ENCODE assay signal across 1 cellular context in genomic region chr16:2039286-2040030, GRCh38.
A peak's percentile ranks its signal among the peaks of the same experiment; 100 is the strongest.
TF ChIP-seq lines count a peak whose summit lies in the region.

No MANE protein-coding gene starts in this region.

TF ChIP-seq in HepG2, 621 proteins besides CTCF, POLR2A, EP300 and RAD21 (continued from another document and continues in another):
- TF ChIP-seq, protein P1, sequence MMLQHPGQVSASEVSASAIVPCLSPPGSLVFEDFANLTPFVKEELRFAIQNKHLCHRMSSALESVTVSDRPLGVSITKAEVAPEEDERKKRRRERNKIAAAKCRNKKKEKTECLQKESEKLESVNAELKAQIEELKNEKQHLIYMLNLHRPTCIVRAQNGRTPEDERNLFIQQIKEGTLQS (CRISPR knock-in tag; IDR thresholded peaks at IDR 0.05), result no peak
- TF ChIP-seq ZNF790 (CRISPR knock-in tag; IDR thresholded peaks at IDR 0.05; ENCODE audit: borderline replicate concordance) (no peak), ZNF720 (CRISPR knock-in tag; IDR thresholded peaks at IDR 0.05) (no peak), ZNF431 (CRISPR knock-in tag; IDR thresholded peaks at IDR 0.05; ENCODE audit: borderline replicate concordance, low read depth) (peak; percentile 65; the same call in 1 of the 2 replicates), FOXO1 (CRISPR knock-in tag; IDR thresholded peaks at IDR 0.05) (peak; percentile 67; the same call in 1 of the 2 replicates), TBP (CRISPR knock-in tag; IDR thresholded peaks at IDR 0.05) (no peak), ZNF407 (CRISPR knock-in tag; IDR thresholded peaks at IDR 0.05; ENCODE audit: not compliant biosample characterization) (no peak), MBD4 (IDR thresholded peaks at IDR 0.05; ENCODE audit: borderline replicate concordance, low read length) (no peak), SIX4 (CRISPR knock-in tag; IDR thresholded peaks at IDR 0.05) (peak; percentile 1; the same call in 1 of the 2 replicates), TEAD3 (CRISPR knock-in tag; optimal IDR thresholded peaks at IDR 0.05; ENCODE audit: borderline replicate concordance) (peak; percentile 79), PAF1 (CRISPR knock-in tag; IDR thresholded peaks at IDR 0.05) (peak; percentile 46), ZNF746 (CRISPR knock-in tag; IDR thresholded peaks at IDR 0.05) (no peak), ERF (CRISPR knock-in tag; IDR thresholded peaks at IDR 0.05) (peak; percentile 79), ZNF773 (CRISPR knock-in tag; IDR thresholded peaks at IDR 0.05; ENCODE audit: borderline replicate concordance) (peak; percentile 81; the same call in 1 of the 2 replicates), ZNF232 (CRISPR knock-in tag; IDR thresholded peaks at IDR 0.05; ENCODE audit: borderline replicate concordance) (no peak), NKX3-1 (CRISPR knock-in tag; IDR thresholded peaks at IDR 0.05) (0 out of 2 replicates have a peak, but pooled peaks have one; percentile 40), HNRNPLL (IDR thresholded peaks at IDR 0.05; ENCODE audit: low read depth, low read length, poor library complexity, severe bottlenecking) (peak; percentile 26), MTA1 (CRISPR knock-in tag; IDR thresholded peaks at IDR 0.05; ENCODE audit: borderline replicate concordance) (peak; percentile 92; the same call in 1 of the 2 replicates), TEF (CRISPR knock-in tag; IDR thresholded peaks at IDR 0.05) (no peak), JDP2 (CRISPR knock-in tag; IDR thresholded peaks at IDR 0.05; ENCODE audit: borderline replicate concordance) (no peak), ZFP36 (IDR thresholded peaks at IDR 0.05; ENCODE audit: borderline replicate concordance, low read depth, low read length, partially characterized antibody) (no peak), ZNF329 (CRISPR knock-in tag; IDR thresholded peaks at IDR 0.05; ENCODE audit: low read depth) (no peak), SNAPC2 (CRISPR knock-in tag; IDR thresholded peaks at IDR 0.05) (no peak), NCOA1 (CRISPR knock-in tag; IDR thresholded peaks at IDR 0.05) (no peak), ZMAT5 (CRISPR knock-in tag; IDR thresholded peaks at IDR 0.05; ENCODE audit: borderline replicate concordance, low read depth) (no peak), FOXJ3 (CRISPR knock-in tag; IDR thresholded peaks at IDR 0.05; ENCODE audit: borderline replicate concordance) (peak; percentile 7; the same call in 1 of the 2 replicates), AHR (CRISPR knock-in tag; IDR thresholded peaks at IDR 0.05) (peak; percentile 67; the same call in 1 of the 2 replicates), TRIM22 (IDR thresholded peaks at IDR 0.05) (no peak), RFX3 (CRISPR knock-in tag; IDR thresholded peaks at IDR 0.05) (no peak), ESRRA (CRISPR knock-in tag; IDR thresholded peaks at IDR 0.05; ENCODE audit: low read depth) (peak; percentile 98), TCF7L2 (IDR thresholded peaks at IDR 0.05; ENCODE audit: low read depth, low read length) (no peak), KAT8 (CRISPR knock-in tag; IDR thresholded peaks at IDR 0.05) (peak; percentile 65; the same call in 1 of the 2 replicates), FOXC1 (CRISPR knock-in tag; IDR thresholded peaks at IDR 0.05; ENCODE audit: borderline replicate concordance) (no peak; the same call in 1 of the 2 replicates), JARID2 (CRISPR knock-in tag; IDR thresholded peaks at IDR 0.05; ENCODE audit: insufficient replicate concordance) (no peak), FUBP1 (CRISPR knock-in tag; IDR thresholded peaks at IDR 0.05; ENCODE audit: borderline replicate concordance) (no peak), ZNF598 (CRISPR knock-in tag; IDR thresholded peaks at IDR 0.05; ENCODE audit: borderline replicate concordance) (0 out of 2 replicates have a peak, but pooled peaks have one; percentile 13), ZNF839 (CRISPR knock-in tag; IDR thresholded peaks at IDR 0.05; ENCODE audit: borderline replicate concordance) (no peak), SALL1 (CRISPR knock-in tag; IDR thresholded peaks at IDR 0.05) (peak; percentile 85), MXD1 (CRISPR knock-in tag; IDR thresholded peaks at IDR 0.05) (no peak), ATF6 (CRISPR knock-in tag; conservative IDR thresholded peaks at IDR 0.05) (no peak), ZNF629 (CRISPR knock-in tag; conservative IDR thresholded peaks at IDR 0.05) (no peak), ZMYM2 (CRISPR knock-in tag; IDR thresholded peaks at IDR 0.05) (0 out of 2 replicates have a peak, but pooled peaks have one; percentile 15)
- TF ChIP-seq, protein P2, sequence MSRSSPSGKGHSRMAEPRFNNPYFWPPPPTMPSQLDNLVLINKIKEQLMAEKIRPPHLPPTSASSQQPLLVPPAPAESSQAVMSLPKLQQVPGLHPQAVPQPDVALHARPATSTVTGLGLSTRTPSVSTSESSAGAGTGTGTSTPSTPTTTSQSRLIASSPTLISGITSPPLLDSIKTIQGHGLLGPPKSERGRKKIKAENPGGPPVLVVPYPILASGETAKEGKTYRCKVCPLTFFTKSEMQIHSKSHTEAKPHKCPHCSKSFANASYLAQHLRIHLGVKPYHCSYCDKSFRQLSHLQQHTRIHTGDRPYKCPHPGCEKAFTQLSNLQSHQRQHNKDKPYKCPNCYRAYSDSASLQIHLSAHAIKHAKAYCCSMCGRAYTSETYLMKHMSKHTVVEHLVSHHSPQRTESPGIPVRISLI (CRISPR knock-in tag; IDR thresholded peaks at IDR 0.05; ENCODE audit: borderline replicate concordance), result no peak
- TF ChIP-seq, protein P3, sequence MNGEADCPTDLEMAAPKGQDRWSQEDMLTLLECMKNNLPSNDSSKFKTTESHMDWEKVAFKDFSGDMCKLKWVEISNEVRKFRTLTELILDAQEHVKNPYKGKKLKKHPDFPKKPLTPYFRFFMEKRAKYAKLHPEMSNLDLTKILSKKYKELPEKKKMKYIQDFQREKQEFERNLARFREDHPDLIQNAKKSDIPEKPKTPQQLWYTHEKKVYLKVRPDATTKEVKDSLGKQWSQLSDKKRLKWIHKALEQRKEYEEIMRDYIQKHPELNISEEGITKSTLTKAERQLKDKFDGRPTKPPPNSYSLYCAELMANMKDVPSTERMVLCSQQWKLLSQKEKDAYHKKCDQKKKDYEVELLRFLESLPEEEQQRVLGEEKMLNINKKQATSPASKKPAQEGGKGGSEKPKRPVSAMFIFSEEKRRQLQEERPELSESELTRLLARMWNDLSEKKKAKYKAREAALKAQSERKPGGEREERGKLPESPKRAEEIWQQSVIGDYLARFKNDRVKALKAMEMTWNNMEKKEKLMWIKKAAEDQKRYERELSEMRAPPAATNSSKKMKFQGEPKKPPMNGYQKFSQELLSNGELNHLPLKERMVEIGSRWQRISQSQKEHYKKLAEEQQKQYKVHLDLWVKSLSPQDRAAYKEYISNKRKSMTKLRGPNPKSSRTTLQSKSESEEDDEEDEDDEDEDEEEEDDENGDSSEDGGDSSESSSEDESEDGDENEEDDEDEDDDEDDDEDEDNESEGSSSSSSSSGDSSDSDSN (CRISPR knock-in tag; IDR thresholded peaks at IDR 0.05), result peak; percentile 90
